In genomic region chr15:41900526-41901380, GRCh38 we compare ENCODE assay signal across 28 cellular contexts. TPM values are rescaled to one million over a fixed set of nuclear protein-coding genes. Genes with fewer than 3 reads are reported as not detected.
DNase-seq lines count a peak whose midpoint lies in the region; ATAC-seq and TF ChIP-seq lines count a peak whose summit lies in the region.
"Had no signal": no experiment of that assay in that cellular context is flagged by ENCODE, and none has a peak within 500 bp of the region (broad histone marks: within the 10 kb centered on the region; RNA-seq: fewer than 3 reads in every experiment).

No MANE protein-coding gene starts in this region.

- H3K4me3 ChIP-seq in endodermal cell (ENCODE audit: low read length) = no peak overlapping the region
- H3K4me3 ChIP-seq: dorsolateral prefrontal cortex, gastrocnemius medialis, PC-9, skin epidermis had no signal

- no peaks in the 10 kb centered on the region for H3K4me1 ChIP-seq in endodermal cell (ENCODE audit: control insufficient read depth, insufficient read depth, low read length)

- no peak overlapping the region for H3K9ac ChIP-seq in endodermal cell (ENCODE audit: extremely low read depth, low read length, poor library complexity, severe bottlenecking)

- H3K9me3 Mint-ChIP-seq in endodermal cell = no peaks in the 10 kb centered on the region
- no peaks in the 10 kb centered on the region for H3K9me3 Mint-ChIP-seq in stimulated activated naive B cell treated with anti-CD40 and anti-IgM and Interleukin-4, amounts not matched to agents 10 μg/mL and 1 μg/mL and 100 μg/mL, for 72 hours
- H3K9me3 Mint-ChIP-seq: activated naive CD8-positive, alpha-beta T cell treated with anti-CD3 and anti-CD28 coated beads for 36 hours; IgD-negative memory B cell; naive thymus-derived CD8-positive, alpha-beta T cell; type B pancreatic cell had no signal

- TF ChIP-seq CTCF in endodermal cell (conservative IDR thresholded peaks at IDR 0.05) = no peak

- peak; percentile 15 for DNase-seq in NCI-H2171 treated with DMSO at 0.1 percent for 48 hours (lab: John Stamatoyannopoulos, UW)
- DNase-seq in NCI-H2171 (lab: John Stamatoyannopoulos, UW) = no peak
- no peak for DNase-seq in T-helper 17 cell
- no peak for DNase-seq in endodermal cell
- DNase-seq in stimulated activated naive B cell treated with anti-CD40 and anti-IgM and Interleukin-4, amounts not matched to agents 10 μg/mL and 1 μg/mL and 100 μg/mL, for 72 hours = no peak
- DNase-seq in activated CD4-positive, alpha-beta T cell treated with anti-CD3 and anti-CD28 coated beads, Interleukin-2, amount 50 U/mL, for 48 hours = no peak
- DNase-seq in NCI-H2081 (lab: John Stamatoyannopoulos, UW) = no peak
- DNase-seq in RPMI8226 = no peak
- DNase-seq: activated CD4-positive, alpha-beta T cell treated with anti-CD3 and anti-CD28 coated beads for 4 hours; activated effector memory CD4-positive, alpha-beta T cell treated with anti-CD3 and anti-CD28 coated beads, Interleukin-2, amount 50 U/mL, for 16 hours; activated naive CD8-positive, alpha-beta T cell treated with anti-CD3 and anti-CD28 coated beads for 36 hours; aorta; central memory CD4-positive, alpha-beta T cell; EL; gastrocnemius medialis; midbrain; naive thymus-derived CD8-positive, alpha-beta T cell; NCI-H187; NCI-H510A treated with DMSO at 0.1 percent for 48 hours; PC-9; Right ventricle myocardium superior; stimulated activated naive CD4-positive, alpha-beta T cell had no signal

- no peak overlapping the region for H3K27ac ChIP-seq in endodermal cell (ENCODE audit: low read depth, low read length)
- H3K27ac ChIP-seq: 22Rv1, gastrocnemius medialis, PC-9, skin epidermis had no signal

- H3K36me3 Mint-ChIP-seq in T-helper 17 cell (ENCODE audit: low read depth) (peaks cover 4% of the 10 kb centered on the region), endodermal cell (ENCODE audit: low read depth) (peaks cover 34% of the 10 kb centered on the region)
- H3K36me3 Mint-ChIP-seq in stimulated activated naive B cell treated with anti-CD40 and anti-IgM and Interleukin-4, amounts not matched to agents 10 μg/mL and 1 μg/mL and 100 μg/mL, for 72 hours = peaks cover 65 to 78% of the 10 kb centered on the region in 2 donors
- H3K36me3 Mint-ChIP-seq: IgD-negative memory B cell had no signal

- peaks cover 18% of the 10 kb centered on the region for H3K36me3 ChIP-seq in endodermal cell (ENCODE audit: control insufficient read depth, insufficient read depth, low read length)

- H3K27me3 Mint-ChIP-seq in T-helper 17 cell (no peaks in the 10 kb centered on the region), endodermal cell (ENCODE audit: insufficient read depth) (no peaks in the 10 kb centered on the region)
- H3K27me3 Mint-ChIP-seq in stimulated activated naive B cell treated with anti-CD40 and anti-IgM and Interleukin-4, amounts not matched to agents 10 μg/mL and 1 μg/mL and 100 μg/mL, for 72 hours = no peaks in the 10 kb centered on the region
- H3K27me3 Mint-ChIP-seq: activated naive CD8-positive, alpha-beta T cell treated with anti-CD3 and anti-CD28 coated beads for 36 hours; IgD-negative memory B cell; naive thymus-derived CD8-positive, alpha-beta T cell; type B pancreatic cell had no signal

- H3K27ac Mint-ChIP-seq in T-helper 17 cell = peak overlapping the region; percentile 97
- peak overlapping the region; percentile 3 for H3K27ac Mint-ChIP-seq in endodermal cell
- H3K27ac Mint-ChIP-seq in stimulated activated naive B cell treated with anti-CD40 and anti-IgM and Interleukin-4, amounts not matched to agents 10 μg/mL and 1 μg/mL and 100 μg/mL, for 72 hours = peak overlapping the region; percentile 51
- H3K27ac Mint-ChIP-seq: activated naive CD8-positive, alpha-beta T cell treated with anti-CD3 and anti-CD28 coated beads for 36 hours; IgD-negative memory B cell; type B pancreatic cell had no signal

- peaks cover 13% of the 10 kb centered on the region for H3K4me1 Mint-ChIP-seq in T-helper 17 cell
- peaks cover 2% of the 10 kb centered on the region for H3K4me1 Mint-ChIP-seq in endodermal cell
- peaks cover 19 to 31% of the 10 kb centered on the region in 2 donors for H3K4me1 Mint-ChIP-seq in stimulated activated naive B cell treated with anti-CD40 and anti-IgM and Interleukin-4, amounts not matched to agents 10 μg/mL and 1 μg/mL and 100 μg/mL, for 72 hours

- H3K4me3 Mint-ChIP-seq in T-helper 17 cell = no peak overlapping the region
- no peak overlapping the region for H3K4me3 Mint-ChIP-seq in endodermal cell
- no peak overlapping the region for H3K4me3 Mint-ChIP-seq in stimulated activated naive B cell treated with anti-CD40 and anti-IgM and Interleukin-4, amounts not matched to agents 10 μg/mL and 1 μg/mL and 100 μg/mL, for 72 hours
- H3K4me3 Mint-ChIP-seq: activated naive CD8-positive, alpha-beta T cell treated with anti-CD3 and anti-CD28 coated beads for 36 hours; IgD-negative memory B cell; naive thymus-derived CD8-positive, alpha-beta T cell; type B pancreatic cell had no signal

- ATAC-seq in T-helper 17 cell = no peak
- no peak for ATAC-seq in stimulated activated naive B cell treated with anti-CD40 and anti-IgM and Interleukin-4, amounts not matched to agents 10 μg/mL and 1 μg/mL and 100 μg/mL, for 72 hours (replicated peaks)
- ATAC-seq: gastrocnemius medialis; naive thymus-derived CD8-positive, alpha-beta T cell had no signal

- 94 to 96% methylated on average over 28 to 36 of the region's 36 CpGs for WGBS in endodermal cell (ENCODE audit: insufficient coverage in 1 of 2, insufficient read length in 1 of 2), 2 experiments

- no peaks in the 10 kb centered on the region for H3K27me3 ChIP-seq in endodermal cell (ENCODE audit: control insufficient read depth, insufficient read depth, low read length, poor library complexity, severe bottlenecking)
- H3K27me3 ChIP-seq: dorsolateral prefrontal cortex, gastrocnemius medialis had no signal

- H3K9me3 ChIP-seq in T-helper 17 cell (ENCODE audit: control insufficient read depth, low read length, poor library complexity, severe bottlenecking) (no peaks in the 10 kb centered on the region), endodermal cell (ENCODE audit: control insufficient read depth, low read length) (no peaks in the 10 kb centered on the region)
- H3K9me3 ChIP-seq: gastrocnemius medialis had no signal

RNA-seq across cellular contexts. Expression of gene SPTBN5, which starts 6.9 kb away (rescaled TPM):
- total RNA-seq in T-helper 17 cell (1 to 10 TPM; 1.9 to 2.2 TPM), endodermal cell (1 to 10 TPM; 2.0 to 2.8 TPM)
- 0.25 TPM for polyA plus RNA-seq in endodermal cell (2013, experiment 1 of 2)
- 0.29 TPM for polyA plus RNA-seq in endodermal cell (2013, experiment 2 of 2)
- total RNA-seq: H4 had no signal
- polyA plus RNA-seq: IgD-negative memory B cell had no signal

Comparison
In these comparisons a context has a peak if more than half of its experiments do, and no peak if none do; other contexts are left out.
1. H3K27ac Mint-ChIP-seq: peak in every context shown above with its lines; median percentile 97 in T-helper 17 cell; 51 in stimulated activated naive B cell treated with anti-CD40 and anti-IgM and Interleukin-4, amounts not matched to agents 10 μg/mL and 1 μg/mL and 100 μg/mL, for 72 hours; 3 in endodermal cell.